In the genomic region with DNA sequence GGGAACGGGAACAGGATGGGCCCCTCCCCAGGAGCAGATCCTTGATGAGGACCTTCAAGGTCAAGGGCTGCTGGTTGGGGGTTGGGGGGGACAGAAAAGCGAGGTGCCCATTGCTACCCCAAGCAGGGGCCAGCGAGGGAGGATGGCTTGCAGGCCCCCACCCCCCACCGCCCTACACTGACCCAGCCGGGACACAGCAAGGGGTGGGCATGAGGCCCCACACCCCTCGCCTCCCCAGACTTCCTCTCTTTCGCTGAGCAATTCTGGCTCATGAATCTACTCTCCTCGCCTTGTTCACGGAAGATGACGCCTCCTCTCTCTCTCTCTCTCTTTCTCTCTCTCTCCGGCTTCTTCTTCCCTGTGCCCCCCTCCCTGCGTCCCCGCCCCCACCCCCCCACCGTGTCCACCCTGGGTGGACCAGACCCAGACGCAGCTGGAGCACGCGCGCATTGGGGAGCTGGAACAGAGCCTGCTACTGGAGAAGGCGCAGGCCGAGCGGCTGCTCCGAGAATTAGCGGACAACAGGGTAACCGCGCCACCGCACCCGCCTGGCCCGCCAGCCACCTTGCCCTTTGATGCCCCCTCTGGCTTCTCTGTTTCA, we compare ENCODE assay signal across 9 cellular contexts.
A peak's percentile ranks its signal among the peaks of the same experiment; 100 is the strongest.
DNase-seq lines count a peak whose midpoint lies in the region; ATAC-seq and TF ChIP-seq lines count a peak whose summit lies in the region.
"Had no signal": no experiment of that assay in that cellular context is flagged by ENCODE, and none has a peak within 500 bp of the region (broad histone marks: within the 10 kb centered on the region; RNA-seq: fewer than 3 reads in every experiment).

No MANE protein-coding gene starts in this region.

- no peaks in the 10 kb centered on the region for H3K9me3 ChIP-seq in iPS-20b (ENCODE audit: insufficient read depth, low read depth, low read length)

- H3K9ac ChIP-seq in iPS-20b (ENCODE audit: low read depth, low read length), result no peak overlapping the region

- H3K4me3 ChIP-seq in H7 (ENCODE audit: insufficient read depth, low read depth, low read length), result peak overlapping the region; percentile 26
- H3K4me3 ChIP-seq in choroid plexus epithelial cell (ENCODE audit: low read depth, low read length), result no peak overlapping the region
- peak overlapping the region; percentile 57; the same call in 1 of the 2 replicates for H3K4me3 ChIP-seq in iPS-20b (ENCODE audit: low read length)

- H3K4me1 ChIP-seq in iPS-20b (ENCODE audit: insufficient read depth, low read length), result no peaks in the 10 kb centered on the region; the same call in 1 of the 2 replicates

- ATAC-seq in HG03442 (IDR thresholded peaks at IDR 0.05; ENCODE audit: unreplicated experiment) (no peak), HG02970 (IDR thresholded peaks at IDR 0.05; ENCODE audit: low FRiP score, unreplicated experiment) (no peak)

- H3K27me3 ChIP-seq in H7 (ENCODE audit: control insufficient read depth, insufficient read depth, low read length) (no peaks in the 10 kb centered on the region), iPS-20b (ENCODE audit: insufficient read depth, low read length) (no peaks in the 10 kb centered on the region; the same call in 1 of the 2 replicates)

- DNase-seq in H7 (peak; percentile 84), choroid plexus epithelial cell (ENCODE audit: low read depth) (peak; percentile 33), posterior cingulate gyrus (peak in 9 of 10 donors; percentile 50 to 96 (median 75)), NCI-H1417 treated with DMSO at 0.1 percent for 48 hours (lab: John Stamatoyannopoulos, UW) (no peak)
- DNase-seq in stimulated activated CD4-positive, alpha-beta T cell treated with anti-CD3 and anti-CD28 coated beads, Interleukin-4, amount 100 ng/mL, for 24 hours, result no peak
- DNase-seq: islet precursor cell had no signal

- no peak for TF ChIP-seq CTCF in choroid plexus epithelial cell (conservative IDR thresholded peaks at IDR 0.05; ENCODE audit: low read depth, low read length)

- peaks cover 12% of the 10 kb centered on the region for H3K36me3 ChIP-seq in H7 (replicated peaks; ENCODE audit: control insufficient read depth, insufficient read depth, low read length)
- H3K36me3 ChIP-seq in iPS-20b (ENCODE audit: insufficient read depth, low read depth, low read length), result peaks cover 4% of the 10 kb centered on the region; the same call in 1 of the 2 replicates

- H3K27ac ChIP-seq in iPS-20b (ENCODE audit: low read length), result no peak overlapping the region

- intact Hi-C loops in posterior cingulate gyrus (cut with DNase I), result loop anchor here (5.0 kb wide), 1 partner anchor 80 kb away; no protein-coding TSS in a partner anchor

Comparison
In these comparisons a context has a peak if more than half of its experiments do, and no peak if none do; other contexts are left out.
1. DNase-seq: peak in H7 (single experiment), choroid plexus epithelial cell (single experiment) and posterior cingulate gyrus (9 of 10); none in stimulated activated CD4-positive, alpha-beta T cell treated with anti-CD3 and anti-CD28 coated beads, Interleukin-4, amount 100 ng/mL, for 24 hours (single experiment) and NCI-H1417 treated with DMSO at 0.1 percent for 48 hours (single experiment).